Comparison of ENCODE assay signal across 15 cellular contexts in the genomic region with DNA sequence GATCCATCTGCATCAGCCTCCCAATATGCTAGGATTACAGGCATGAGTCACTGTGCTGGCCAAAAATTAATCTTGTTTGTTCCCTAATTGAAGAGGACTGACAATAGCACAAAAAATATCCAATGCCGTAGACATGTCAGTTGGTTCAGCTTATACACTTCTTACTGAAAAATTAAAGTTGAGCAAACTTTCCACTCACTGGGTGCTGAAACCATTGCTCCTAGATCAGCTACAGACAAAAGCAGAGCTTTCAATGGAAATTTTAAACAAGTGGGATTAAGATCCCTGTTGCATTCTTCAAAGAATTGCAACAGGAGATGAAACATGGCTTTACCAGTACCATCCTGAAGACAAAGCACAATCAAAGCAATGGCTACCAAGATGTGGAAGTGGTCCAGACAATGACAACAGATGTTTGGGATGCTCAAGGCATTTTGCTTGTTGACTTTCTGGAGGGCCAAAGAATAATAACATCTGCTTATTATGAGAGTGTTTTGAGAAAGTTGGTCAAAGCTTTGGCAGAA. TPM values are rescaled to one million over a fixed set of nuclear protein-coding genes. Genes with fewer than 3 reads are reported as not detected.
DNase-seq lines count a peak whose midpoint lies in the region; ATAC-seq and TF ChIP-seq lines count a peak whose summit lies in the region.
"Had no signal": no experiment of that assay in that cellular context is flagged by ENCODE, and none has a peak within 500 bp of the region (broad histone marks: within the 10 kb centered on the region; RNA-seq: fewer than 3 reads in every experiment).

No MANE protein-coding gene starts in this region.

- H3K27ac ChIP-seq in SK-N-SH (ENCODE audit: low read depth in 2 of 2, low read length in 1 of 2) (no peak overlapping the region), temporal lobe (ENCODE audit: low read depth, low read length) (peak overlapping the region; percentile 17)

- no peak for TF ChIP-seq RAD21 in SK-N-SH (IDR thresholded peaks at IDR 0.05; ENCODE audit: low read length)

- no peak for TF ChIP-seq CTCF in SK-N-SH (IDR thresholded peaks at IDR 0.05)

- no peaks in the 10 kb centered on the region for H3F3A ChIP-seq in SK-N-SH (replicated peaks; ENCODE audit: insufficient read depth)

- no peak overlapping the region for H3K4me2 ChIP-seq in SK-N-SH
- H3K4me2 ChIP-seq: GM23338 had no signal

- DNase-seq in SK-N-SH (no peak), DMS53 (lab: John Stamatoyannopoulos, UW) (no peak), NCI-H1436 treated with DMSO at 0.1 percent for 48 hours (lab: John Stamatoyannopoulos, UW) (no peak)
- DNase-seq: 8988T; C1 segment of cervical spinal cord; Calu3; CD4-positive, alpha-beta memory T cell; COR-L47; DND-41; H7; HCEC 1CT had no signal

- H3K79me2 ChIP-seq in SK-N-SH (ENCODE audit: insufficient read depth): no peaks in the 10 kb centered on the region

- no peak overlapping the region for H2AFZ ChIP-seq in SK-N-SH (ENCODE audit: low read depth)
- H2AFZ ChIP-seq: GM23338 had no signal

- TF ChIP-seq EP300 in SK-N-SH (IDR thresholded peaks at IDR 0.05; ENCODE audit: borderline replicate concordance in 1 of 2, low read depth in 1 of 2, low read length in 1 of 2): no peak

- no peak overlapping the region for H3K4me3 ChIP-seq in SK-N-SH (ENCODE audit: low read depth in 2 of 2, low read length in 1 of 2)
- H3K4me3 ChIP-seq: GM23338 had no signal

- H3K9me3 ChIP-seq in SK-N-SH: peaks cover 7% of the 10 kb centered on the region; the same call in 1 of the 2 replicates

- no peaks in the 10 kb centered on the region; a peak in 1 of 4 replicates for H3K4me1 ChIP-seq in SK-N-SH (ENCODE audit: control insufficient read depth in 1 of 2, insufficient read depth in 2 of 2, low read depth in 1 of 2, low read length in 1 of 2)

- ATAC-seq in SK-N-SH treated with all-trans-retinoic acid at 6 μM for 48 hours: no peak
- ATAC-seq: GM23338 had no signal

- POLR2A ChIA-PET in SK-N-SH (lab: Yijun Ruan, JAX): interaction anchor here (0.6 kb wide), 1 partner anchor 90 kb away, joined by 3 read pairs; no protein-coding TSS in a partner anchor

- CTCF ChIA-PET in SK-N-SH (lab: Yijun Ruan, JAX): interaction anchor here (1.6 to 2.2 kb wide), 2 partner anchors 158 to 161 kb away, joined by 5 to 6 read pairs; no protein-coding TSS in a partner anchor

- H3K27me3 ChIP-seq in SK-N-SH (ENCODE audit: insufficient read depth): no peaks in the 10 kb centered on the region

- WGBS in SK-N-SH (ENCODE audit: low lambda C conversion rate): 100% methylated on average over 1 of the region's 1 CpG

- H3K9me2 ChIP-seq in SK-N-SH: no peaks in the 10 kb centered on the region

- no peak overlapping the region for H3K9ac ChIP-seq in SK-N-SH

- no peaks in the 10 kb centered on the region for H3K36me3 ChIP-seq in SK-N-SH (replicated peaks in 1 of 2; ENCODE audit: control insufficient read depth in 1 of 2, insufficient read depth in 2 of 2, low read length in 1 of 2)

- H4K20me1 ChIP-seq in SK-N-SH (ENCODE audit: insufficient read depth): no peaks in the 10 kb centered on the region

TF ChIP-seq in SK-N-SH, 30 proteins besides CTCF, POLR2A, EP300 and RAD21 (continues in another document):
- no peak for TF ChIP-seq NFIC (IDR thresholded peaks at IDR 0.05; ENCODE audit: borderline replicate concordance)

TF ChIP-seq in SK-N-SH treated with all-trans-retinoic acid at 6 μM for 48 hours, 23 proteins besides CTCF, POLR2A, EP300 and RAD21 (continues in another document):
- TF ChIP-seq, protein P1, sequence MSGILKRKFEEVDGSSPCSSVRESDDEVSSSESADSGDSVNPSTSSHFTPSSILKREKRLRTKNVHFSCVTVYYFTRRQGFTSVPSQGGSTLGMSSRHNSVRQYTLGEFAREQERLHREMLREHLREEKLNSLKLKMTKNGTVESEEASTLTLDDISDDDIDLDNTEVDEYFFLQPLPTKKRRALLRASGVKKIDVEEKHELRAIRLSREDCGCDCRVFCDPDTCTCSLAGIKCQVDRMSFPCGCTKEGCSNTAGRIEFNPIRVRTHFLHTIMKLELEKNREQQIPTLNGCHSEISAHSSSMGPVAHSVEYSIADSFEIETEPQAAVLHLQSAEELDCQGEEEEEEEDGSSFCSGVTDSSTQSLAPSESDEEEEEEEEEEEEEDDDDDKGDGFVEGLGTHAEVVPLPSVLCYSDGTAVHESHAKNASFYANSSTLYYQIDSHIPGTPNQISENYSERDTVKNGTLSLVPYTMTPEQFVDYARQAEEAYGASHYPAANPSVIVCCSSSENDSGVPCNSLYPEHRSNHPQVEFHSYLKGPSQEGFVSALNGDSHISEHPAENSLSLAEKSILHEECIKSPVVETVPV (CRISPR knock-in tag; IDR thresholded peaks at IDR 0.05): no peak
- TF ChIP-seq TCF4 (CRISPR knock-in tag; IDR thresholded peaks at IDR 0.05; ENCODE audit: borderline replicate concordance) (no peak), ZFP3 (CRISPR knock-in tag; IDR thresholded peaks at IDR 0.05) (no peak), ZFP30 (CRISPR knock-in tag; IDR thresholded peaks at IDR 0.05) (no peak), ESRRG (CRISPR knock-in tag; IDR thresholded peaks at IDR 0.05) (no peak), ZNF70 (CRISPR knock-in tag; IDR thresholded peaks at IDR 0.05) (no peak), GLIS3 (CRISPR knock-in tag; IDR thresholded peaks at IDR 0.05) (no peak)
- TF ChIP-seq, protein P2, sequence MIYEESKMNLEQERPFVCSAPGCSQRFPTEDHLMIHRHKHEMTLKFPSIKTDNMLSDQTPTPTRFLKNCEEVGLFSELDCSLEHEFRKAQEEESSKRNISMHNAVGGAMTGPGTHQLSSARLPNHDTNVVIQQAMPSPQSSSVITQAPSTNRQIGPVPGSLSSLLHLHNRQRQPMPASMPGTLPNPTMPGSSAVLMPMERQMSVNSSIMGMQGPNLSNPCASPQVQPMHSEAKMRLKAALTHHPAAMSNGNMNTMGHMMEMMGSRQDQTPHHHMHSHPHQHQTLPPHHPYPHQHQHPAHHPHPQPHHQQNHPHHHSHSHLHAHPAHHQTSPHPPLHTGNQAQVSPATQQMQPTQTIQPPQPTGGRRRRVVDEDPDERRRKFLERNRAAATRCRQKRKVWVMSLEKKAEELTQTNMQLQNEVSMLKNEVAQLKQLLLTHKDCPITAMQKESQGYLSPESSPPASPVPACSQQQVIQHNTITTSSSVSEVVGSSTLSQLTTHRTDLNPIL (CRISPR knock-in tag; IDR thresholded peaks at IDR 0.05; ENCODE audit: low read depth): no peak

TF ChIP-seq in PFSK-1, 5 proteins besides CTCF, POLR2A, EP300 and RAD21:
- TF ChIP-seq SIN3A (IDR thresholded peaks at IDR 0.05; ENCODE audit: borderline replicate concordance, insufficient read depth, low read length): no peak
- TF ChIP-seq, protein P3, sequence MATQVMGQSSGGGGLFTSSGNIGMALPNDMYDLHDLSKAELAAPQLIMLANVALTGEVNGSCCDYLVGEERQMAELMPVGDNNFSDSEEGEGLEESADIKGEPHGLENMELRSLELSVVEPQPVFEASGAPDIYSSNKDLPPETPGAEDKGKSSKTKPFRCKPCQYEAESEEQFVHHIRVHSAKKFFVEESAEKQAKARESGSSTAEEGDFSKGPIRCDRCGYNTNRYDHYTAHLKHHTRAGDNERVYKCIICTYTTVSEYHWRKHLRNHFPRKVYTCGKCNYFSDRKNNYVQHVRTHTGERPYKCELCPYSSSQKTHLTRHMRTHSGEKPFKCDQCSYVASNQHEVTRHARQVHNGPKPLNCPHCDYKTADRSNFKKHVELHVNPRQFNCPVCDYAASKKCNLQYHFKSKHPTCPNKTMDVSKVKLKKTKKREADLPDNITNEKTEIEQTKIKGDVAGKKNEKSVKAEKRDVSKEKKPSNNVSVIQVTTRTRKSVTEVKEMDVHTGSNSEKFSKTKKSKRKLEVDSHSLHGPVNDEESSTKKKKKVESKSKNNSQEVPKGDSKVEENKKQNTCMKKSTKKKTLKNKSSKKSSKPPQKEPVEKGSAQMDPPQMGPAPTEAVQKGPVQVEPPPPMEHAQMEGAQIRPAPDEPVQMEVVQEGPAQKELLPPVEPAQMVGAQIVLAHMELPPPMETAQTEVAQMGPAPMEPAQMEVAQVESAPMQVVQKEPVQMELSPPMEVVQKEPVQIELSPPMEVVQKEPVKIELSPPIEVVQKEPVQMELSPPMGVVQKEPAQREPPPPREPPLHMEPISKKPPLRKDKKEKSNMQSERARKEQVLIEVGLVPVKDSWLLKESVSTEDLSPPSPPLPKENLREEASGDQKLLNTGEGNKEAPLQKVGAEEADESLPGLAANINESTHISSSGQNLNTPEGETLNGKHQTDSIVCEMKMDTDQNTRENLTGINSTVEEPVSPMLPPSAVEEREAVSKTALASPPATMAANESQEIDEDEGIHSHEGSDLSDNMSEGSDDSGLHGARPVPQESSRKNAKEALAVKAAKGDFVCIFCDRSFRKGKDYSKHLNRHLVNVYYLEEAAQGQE (IDR thresholded peaks at IDR 0.05; ENCODE audit: insufficient read depth in 1 of 2, low read depth in 2 of 2, low read length in 2 of 2): peak; percentile 18 to 75; a peak in 1 of 4 replicates
- no peak for TF ChIP-seq POLR2AphosphoS5 (IDR thresholded peaks at IDR 0.05; ENCODE audit: low read depth, low read length)
- no peak for TF ChIP-seq TAF1 (IDR thresholded peaks at IDR 0.05; ENCODE audit: borderline replicate concordance, insufficient read depth, low read length)

RNA-seq across cellular contexts. Expression of a gene that starts 16.0 kb away (rescaled TPM):
- polyA plus RNA-seq in SK-N-SH (2012; rRNA removed): 0.56 and 0.58 TPM in 2 replicates
- 0.46 and 0.64 TPM in 2 replicates for polyA plus RNA-seq in SK-N-SH (2012; cell fraction: cytosol; rRNA removed)
- 0.45 and 1.1 TPM in 2 replicates for polyA plus RNA-seq in SK-N-SH (2012; cell fraction: nucleus; rRNA removed)
- 0.08 TPM for polyA plus RNA-seq in PFSK-1 (2012; ENCODE audit: insufficient read length, low read depth)
- 176 TPM for total RNA-seq in temporal lobe
- total RNA-seq: Calu3; CD4-positive, alpha-beta memory T cell had no signal
- polyA plus RNA-seq: CD4-positive, alpha-beta memory T cell had no signal

RNA-seq across cellular contexts. Expression of a gene that starts 27.2 kb away (rescaled TPM):
- 3.4 and 7.3 TPM in 2 replicates for polyA plus RNA-seq in SK-N-SH (2012; rRNA removed)
- 1.9 and 3.0 TPM in 2 replicates for polyA plus RNA-seq in SK-N-SH (2012; cell fraction: cytosol; rRNA removed)
- 1.7 and 1.9 TPM in 2 replicates for polyA plus RNA-seq in SK-N-SH (2012; cell fraction: nucleus; rRNA removed)
- 1.6 TPM for polyA plus RNA-seq in PFSK-1 (2012; ENCODE audit: insufficient read length, low read depth)
- 12.0 TPM for total RNA-seq in temporal lobe
- total RNA-seq: Calu3; CD4-positive, alpha-beta memory T cell; GM23338 had no signal
- polyA plus RNA-seq: CD4-positive, alpha-beta memory T cell had no signal

RNA-seq across cellular contexts. Expression of a gene that starts 56.2 kb away (rescaled TPM):
- polyA plus RNA-seq in SK-N-SH (2012; rRNA removed): 27.9 and 31.0 TPM in 2 replicates
- 7.3 and 13.0 TPM in 2 replicates for polyA plus RNA-seq in SK-N-SH (2012; cell fraction: cytosol; rRNA removed)
- polyA plus RNA-seq in SK-N-SH (2012; cell fraction: nucleus; rRNA removed): 140 and 152 TPM in 2 replicates
- polyA plus RNA-seq in PFSK-1 (2012; ENCODE audit: insufficient read length, low read depth): 3.6 TPM
- total RNA-seq in temporal lobe: 4.4 TPM
- total RNA-seq: CD4-positive, alpha-beta memory T cell had no signal
- polyA plus RNA-seq: CD4-positive, alpha-beta memory T cell had no signal
